Comparison of ENCODE assay signal across 8 cellular contexts in the genomic region with DNA sequence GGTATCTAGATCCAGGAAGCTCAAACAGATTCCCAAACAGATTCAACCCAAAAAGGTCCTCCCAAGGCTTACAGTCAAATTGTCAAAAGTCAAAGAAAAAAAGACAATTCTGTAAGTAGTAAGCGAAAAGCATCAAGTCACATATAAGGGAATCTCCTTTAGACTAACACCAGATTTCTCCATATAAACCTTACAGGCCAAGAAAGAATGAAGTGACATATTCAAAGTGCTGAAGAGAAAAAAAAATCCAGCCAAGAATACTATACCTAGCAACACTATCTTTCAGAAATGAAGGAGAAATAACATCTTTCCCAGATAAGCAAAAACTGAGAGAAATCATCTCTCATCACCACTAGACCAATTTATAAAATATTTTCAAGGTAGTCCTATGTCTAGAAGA.
"Had no signal": no experiment of that assay in that cellular context is flagged by ENCODE, and none has a peak within 500 bp of the region (broad histone marks: within the 10 kb centered on the region; RNA-seq: fewer than 3 reads in every experiment).

No MANE protein-coding gene starts in this region.

- DNase-seq: GDM1, GF-D8 had no signal

- H3K4me3 ChIP-seq: GM12878 had no signal

- ATAC-seq: GM12878 had no signal

- FAIRE-seq: G401.6, GM12878, GM12891, GM12892, GM18507, GM19239 had no signal
